In the genomic region with DNA sequence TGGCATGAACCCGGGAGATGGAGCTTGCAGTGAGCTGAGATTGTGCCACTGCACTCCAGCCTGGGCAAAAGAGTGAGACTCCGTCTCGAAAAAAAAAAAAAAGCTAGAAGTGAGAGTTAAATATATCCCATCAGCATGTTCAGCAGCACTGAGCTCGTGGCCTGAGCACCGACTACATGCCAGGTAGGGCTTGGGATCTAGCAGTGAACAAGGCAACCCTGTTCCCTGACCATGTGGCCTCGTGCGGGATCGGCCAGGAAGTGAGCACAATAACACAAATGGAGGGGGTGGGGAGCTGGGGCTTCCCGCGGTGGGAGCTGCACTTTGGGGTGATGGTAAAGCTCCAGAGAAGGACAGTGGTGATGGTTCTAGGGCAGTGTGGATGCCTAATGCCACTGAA, we compare ENCODE assay signal across 24 cellular contexts.
A peak's percentile ranks its signal among the peaks of the same experiment; 100 is the strongest.
DNase-seq lines count a peak whose midpoint lies in the region; ATAC-seq and TF ChIP-seq lines count a peak whose summit lies in the region.
"Had no signal": no experiment of that assay in that cellular context is flagged by ENCODE, and none has a peak within 500 bp of the region (broad histone marks: within the 10 kb centered on the region; RNA-seq: fewer than 3 reads in every experiment).

No MANE protein-coding gene starts in this region.

- H3K27ac ChIP-seq in GM23338 (ENCODE audit: low read depth) (no peak overlapping the region), neuronal stem cell (replicated peaks; ENCODE audit: low read length) (no peak overlapping the region)
- H3K27ac ChIP-seq: A549; BLaER1 treated with 17β-estradiol and CSF1 and Interleukin-3, amounts not matched to agents 10 nM and 100 nM had no signal

- H3K4me2 ChIP-seq in GM23338 (no peak overlapping the region), neuronal stem cell (ENCODE audit: insufficient read depth, low read length, poor library complexity, severe bottlenecking) (no peak overlapping the region)
- H3K4me2 ChIP-seq: A549; BLaER1 treated with 17β-estradiol and CSF1 and Interleukin-3, amounts not matched to agents 10 nM and 100 nM had no signal

- H4K91ac ChIP-seq in neuronal stem cell (ENCODE audit: low read depth, low read length, poor library complexity), result no peak overlapping the region

- intact Hi-C loops in posterior vena cava (cut with DNase I), result no loop called here

- H3K9me3 Mint-ChIP-seq in GM23338, result peaks cover 25% of the 10 kb centered on the region; the same call in 2 of the 3 replicates
- H3K9me3 Mint-ChIP-seq: CD4-positive, alpha-beta T cell had no signal

- no peak overlapping the region for H3K14ac ChIP-seq in neuronal stem cell (ENCODE audit: low read length)

- peaks cover 3% of the 10 kb centered on the region; the same call in 1 of the 3 replicates for H3K36me3 Mint-ChIP-seq in GM23338 (ENCODE audit: low read depth)

- no peak overlapping the region for H2BK15ac ChIP-seq in neuronal stem cell (ENCODE audit: low read length)

- no peak overlapping the region for H3K27ac Mint-ChIP-seq in GM23338
- H3K27ac Mint-ChIP-seq: CD14-positive monocyte; CD4-positive, alpha-beta T cell had no signal

- no peaks in the 10 kb centered on the region for H4K20me1 ChIP-seq in GM23338 (replicated peaks; ENCODE audit: insufficient read depth)
- H4K20me1 ChIP-seq: BLaER1 treated with 17β-estradiol and CSF1 and Interleukin-3, amounts not matched to agents 10 nM and 100 nM had no signal

- no peaks in the 10 kb centered on the region; the same call in 1 of the 2 replicates for H3K9me2 ChIP-seq in GM23338 (ENCODE audit: insufficient read depth)

- H4K8ac ChIP-seq in neuronal stem cell (ENCODE audit: low read depth, low read length), result no peak overlapping the region

- no CpG with 5 or more reads among the region's 10 CpGs for WGBS in neuronal stem cell (ENCODE audit: extremely low coverage in 2 of 2, insufficient read length in 2 of 2, insufficient replicate concordance in 1 of 2), 2 donors

- H2BK120ac ChIP-seq in neuronal stem cell (ENCODE audit: low read depth, low read length), result no peak overlapping the region

- no peak overlapping the region for H3K9ac ChIP-seq in neuronal stem cell (ENCODE audit: low read depth, low read length, poor library complexity)
- H3K9ac ChIP-seq: BLaER1 treated with 17β-estradiol and CSF1 and Interleukin-3, amounts not matched to agents 10 nM and 100 nM had no signal

- H3K79me2 ChIP-seq in GM23338 (replicated peaks; ENCODE audit: insufficient read depth), result no peaks in the 10 kb centered on the region

- H3F3A ChIP-seq in GM23338 (replicated peaks; ENCODE audit: low read depth), result no peaks in the 10 kb centered on the region

- H3K4me1 ChIP-seq in GM23338 (ENCODE audit: insufficient read depth) (peaks cover 11% of the 10 kb centered on the region), neuronal stem cell (ENCODE audit: control insufficient read depth in 2 of 2, insufficient read depth in 1 of 2, low read depth in 1 of 2, low read length in 2 of 2) (peaks cover 0 to 4% of the 10 kb centered on the region in 2 donors)

- ATAC-seq in GM23338, result no peak
- ATAC-seq: A549, GM12878, HCT116 had no signal

- no peak for DNase-seq in GM23338 (ENCODE audit: low spot score)
- DNase-seq in dermis blood vessel endothelial cell, result peak; percentile 38
- peak; percentile 26 to 49 for DNase-seq in lung microvascular endothelial cell (ENCODE audit: low read depth in 2 of 2)
- no peak for DNase-seq in neuronal stem cell (ENCODE audit: low spot score)
- no peak for DNase-seq in NOMO-1 (lab: John Stamatoyannopoulos, UW; ENCODE audit: unreplicated experiment in 2 of 2)
- no peak for DNase-seq in RPMI8226
- no peak for DNase-seq in posterior vena cava (ENCODE audit: low spot score)
- no peak for DNase-seq in iPS-NIHi11 (ENCODE audit: low spot score)
- DNase-seq: 8988T; ACHN; AML-193; BE2C; CD4-positive, alpha-beta T cell; CD8-positive, alpha-beta memory T cell; DMS 273 treated with DMSO at 0.1 percent for 48 hours; DMS79; EL; GDM1; H9 had no signal

- no peak overlapping the region for H3K4me3 Mint-ChIP-seq in GM23338
- H3K4me3 Mint-ChIP-seq: CD14-positive monocyte; CD4-positive, alpha-beta T cell; CD8-positive, alpha-beta memory T cell; H9 had no signal

- H3K79me1 ChIP-seq in neuronal stem cell (ENCODE audit: low read depth, low read length), result no peaks in the 10 kb centered on the region

- H3K27me3 Mint-ChIP-seq in GM23338 (ENCODE audit: insufficient read depth, low read depth, poor library complexity), result peaks cover 19% of the 10 kb centered on the region

- H3K4me3 ChIP-seq in GM23338 (no peak overlapping the region), neuronal stem cell (ENCODE audit: low read length in 2 of 2) (no peak overlapping the region)
- H3K4me3 ChIP-seq: A549; BLaER1 treated with 17β-estradiol and CSF1 and Interleukin-3, amounts not matched to agents 10 nM and 100 nM; GM12878 had no signal

- H3K18ac ChIP-seq in neuronal stem cell (ENCODE audit: low read length), result no peak overlapping the region

- peak overlapping the region; percentile 21 for H3K23ac ChIP-seq in neuronal stem cell (ENCODE audit: low read depth, low read length, poor library complexity)

- peaks cover 0 to 5% of the 10 kb centered on the region in 2 donors for H3K9me3 ChIP-seq in neuronal stem cell (replicated peaks in 1 of 2; ENCODE audit: control insufficient read depth in 2 of 2, insufficient read depth in 1 of 2, low read depth in 1 of 2, low read length in 2 of 2)
- H3K9me3 ChIP-seq: BE2C had no signal

- H3K27me3 ChIP-seq in GM23338 (ENCODE audit: insufficient read depth) (no peaks in the 10 kb centered on the region), neuronal stem cell (ENCODE audit: control insufficient read depth in 3 of 3, insufficient read depth in 3 of 3, low read depth in 1 of 3, low read length in 3 of 3) (peaks cover 0 to 10% (median 0%) of the 10 kb centered on the region in 3 experiments)
- H3K27me3 ChIP-seq: BE2C; BLaER1 treated with 17β-estradiol and CSF1 and Interleukin-3, amounts not matched to agents 10 nM and 100 nM had no signal

- H2BK5ac ChIP-seq in neuronal stem cell (ENCODE audit: low read length), result no peak overlapping the region

- H3K4me1 Mint-ChIP-seq in GM23338, result peaks cover 15% of the 10 kb centered on the region; the same call in 2 of the 3 replicates
- H3K4me1 Mint-ChIP-seq: CD8-positive, alpha-beta memory T cell had no signal

- H2AK5ac ChIP-seq in neuronal stem cell (ENCODE audit: low read depth, low read length), result peak overlapping the region; percentile 17

- no peak overlapping the region for H3K4ac ChIP-seq in neuronal stem cell (ENCODE audit: low read length)

- H3K36me3 ChIP-seq in GM23338 (ENCODE audit: insufficient read depth) (no peaks in the 10 kb centered on the region), neuronal stem cell (replicated peaks in 1 of 2; ENCODE audit: control insufficient read depth in 2 of 2, insufficient read depth in 2 of 2, low read length in 2 of 2) (peaks cover 0 to 2% of the 10 kb centered on the region in 2 donors)
- H3K36me3 ChIP-seq: BE2C had no signal

- no peak for TF ChIP-seq CTCF in GM23338 (conservative IDR thresholded peaks at IDR 0.05; ENCODE audit: low read depth in 2 of 2)

- H2BK12ac ChIP-seq in neuronal stem cell (ENCODE audit: low read length), result no peak overlapping the region

- H2AFZ ChIP-seq in GM23338 (0 out of 2 replicates have a peak overlapping the region, but pooled peaks have one; percentile 43), neuronal stem cell (ENCODE audit: low read length) (no peak overlapping the region)

TF ChIP-seq in GM23338, 12 proteins besides CTCF, POLR2A, EP300 and RAD21 (continues in another document):
- no peak for TF ChIP-seq CREB1 (CRISPR knock-in tag; IDR thresholded peaks at IDR 0.05; ENCODE audit: low read depth)

Comparison
In these comparisons a context has a peak if more than half of its experiments do, and no peak if none do; other contexts are left out.
1. DNase-seq: peak in dermis blood vessel endothelial cell (single experiment) and lung microvascular endothelial cell (2 of 2); none in GM23338 (single experiment), neuronal stem cell (single experiment), NOMO-1 (0 of 2), RPMI8226 (single experiment), posterior vena cava (single experiment) and iPS-NIHi11 (single experiment).